Comparison of ENCODE assay signal across 17 cellular contexts in the genomic region with DNA sequence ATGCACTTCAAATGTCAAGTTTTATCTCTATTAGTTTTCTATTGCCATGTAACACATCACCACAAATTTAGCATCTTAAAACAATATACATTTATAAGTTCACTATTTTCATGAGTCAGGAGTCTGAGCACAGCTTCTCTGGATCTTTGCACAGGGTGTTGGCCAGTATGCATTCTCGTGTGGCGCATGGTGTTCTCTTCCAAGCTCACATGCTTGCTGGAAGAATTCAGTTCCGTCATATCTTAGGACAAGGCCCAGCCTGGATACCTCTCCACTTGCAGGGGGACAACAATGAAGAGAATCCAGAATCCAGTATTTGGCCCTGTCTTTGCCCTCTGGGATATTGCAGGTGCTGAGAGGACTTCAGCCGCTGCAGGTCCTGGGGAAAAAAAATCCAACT.
"Had no signal": no experiment of that assay in that cellular context is flagged by ENCODE, and none has a peak within 500 bp of the region (broad histone marks: within the 10 kb centered on the region; RNA-seq: fewer than 3 reads in every experiment).

No MANE protein-coding gene starts in this region.

- ATAC-seq: foreskin keratinocyte, left cardiac atrium, left lung, lower lobe of right lung, mucosa of descending colon had no signal

- H3K4me3 ChIP-seq: coronary artery, dorsolateral prefrontal cortex, esophagus muscularis mucosa, heart right ventricle, left lung, lower lobe of right lung, mucosa of descending colon had no signal

- H3K4me1 ChIP-seq: esophagus muscularis mucosa, foreskin keratinocyte, left lung, lower lobe of right lung had no signal

- H3K36me3 ChIP-seq: esophagus muscularis mucosa, heart right ventricle, left lung, lower lobe of right lung had no signal

- H3K27me3 ChIP-seq: dorsolateral prefrontal cortex, esophagus muscularis mucosa, heart right ventricle, left lung had no signal

- H3K27ac ChIP-seq: coronary artery, dorsolateral prefrontal cortex, esophagus muscularis mucosa, foreskin keratinocyte, heart right ventricle, left lung, lower lobe of right lung had no signal

- H3K9me3 ChIP-seq: esophagus muscularis mucosa, heart right ventricle, left lung, lower lobe of right lung, mucosa of descending colon had no signal

- DNase-seq: dermis blood vessel endothelial cell; dorsolateral prefrontal cortex; effector CD4-positive, alpha-beta T cell; effector memory CD4-positive, alpha-beta T cell; foreskin keratinocyte; glutamatergic neuron; head of caudate nucleus; heart right ventricle; hippocampal formation; left cardiac atrium; left lung; lower lobe of right lung; mesenchymal stem cell; mucosa of descending colon; naive B cell had no signal
